1 cellular context compared by ENCODE assay signal in genomic region chr6:26532699-26533523, GRCh38.
TF ChIP-seq lines count a peak whose summit lies in the region.

No MANE protein-coding gene starts in this region.

TF ChIP-seq in K562, 482 proteins besides CTCF, POLR2A, EP300 and RAD21 (continued from another document and continues in another):
- TF ChIP-seq IRF9 (tag; IDR thresholded peaks at IDR 0.05) (no peak), VEZF1 (CRISPR knock-in tag; IDR thresholded peaks at IDR 0.05) (peak; percentile 59), FOXM1 (IDR thresholded peaks at IDR 0.05; ENCODE audit: low read depth) (peak; percentile 49), FOXM1 (CRISPR knock-in tag; IDR thresholded peaks at IDR 0.05; ENCODE audit: low read depth) (no peak), ZBTB1 (CRISPR knock-in tag; IDR thresholded peaks at IDR 0.05; ENCODE audit: borderline replicate concordance, low read depth) (peak; percentile 51; the same call in 1 of the 2 replicates), MCM5 (IDR thresholded peaks at IDR 0.05; ENCODE audit: low read depth) (no peak), POLR2G (IDR thresholded peaks at IDR 0.05; ENCODE audit: low read depth, low read length) (no peak), TSHZ1 (CRISPR knock-in tag; IDR thresholded peaks at IDR 0.05) (no peak), RFX7 (CRISPR knock-in tag; IDR thresholded peaks at IDR 0.05) (no peak), USF1 (CRISPR knock-in tag; IDR thresholded peaks at IDR 0.05) (no peak), ZNF609 (CRISPR knock-in tag; IDR thresholded peaks at IDR 0.05; ENCODE audit: borderline replicate concordance) (no peak), NFXL1 (CRISPR knock-in tag; IDR thresholded peaks at IDR 0.05) (no peak), DACH1 (IDR thresholded peaks at IDR 0.05; ENCODE audit: partially characterized antibody) (no peak), EP400 (IDR thresholded peaks at IDR 0.05) (peak; percentile 58; the same call in 1 of the 2 replicates), JUN (IDR thresholded peaks at IDR 0.05; ENCODE audit: borderline replicate concordance, low read depth, low read length) (peak; percentile 60; the same call in 1 of the 2 replicates), JUN (CRISPR knock-in tag; IDR thresholded peaks at IDR 0.05; ENCODE audit: borderline replicate concordance) (no peak), HMGXB4 (CRISPR knock-in tag; IDR thresholded peaks at IDR 0.05) (peak; percentile 98), RB1 (IDR thresholded peaks at IDR 0.05; ENCODE audit: low read depth) (peak; percentile 80), ZNF780A (CRISPR knock-in tag; IDR thresholded peaks at IDR 0.05) (no peak), ZNF143 (CRISPR knock-in tag; IDR thresholded peaks at IDR 0.05) (no peak), E2F6 (IDR thresholded peaks at IDR 0.05; ENCODE audit: borderline replicate concordance in 1 of 2, extremely low read depth in 1 of 2, insufficient read depth in 1 of 2, insufficient read length in 1 of 2, low read depth in 1 of 2, low read length in 1 of 2, poor library complexity in 1 of 2, severe bottlenecking in 1 of 2) (no peak), ARNT (IDR thresholded peaks at IDR 0.05) (peak; percentile 44 to 90; a peak in 1 of 4 replicates), ZFX (CRISPR knock-in tag; IDR thresholded peaks at IDR 0.05) (peak; percentile 55; the same call in 1 of the 2 replicates), MBD2 (IDR thresholded peaks at IDR 0.05; ENCODE audit: borderline replicate concordance, low read depth) (no peak), ZFP91 (CRISPR knock-in tag; IDR thresholded peaks at IDR 0.05) (no peak), POLR2AphosphoS2 (IDR thresholded peaks at IDR 0.05; ENCODE audit: low read length) (no peak), DDX20 (tag; IDR thresholded peaks at IDR 0.05; ENCODE audit: low read depth) (no peak), TAF7 (tag; IDR thresholded peaks at IDR 0.05) (0 out of 2 replicates have a peak, but pooled peaks have one; percentile 8), MTF1 (CRISPR knock-in tag; IDR thresholded peaks at IDR 0.05; ENCODE audit: borderline replicate concordance) (no peak), ZNF318 (IDR thresholded peaks at IDR 0.05; ENCODE audit: borderline replicate concordance in 1 of 2, low read depth in 1 of 2) (no peak), ETV5 (CRISPR knock-in tag; IDR thresholded peaks at IDR 0.05; ENCODE audit: low read depth) (no peak), SMARCB1 (IDR thresholded peaks at IDR 0.05; ENCODE audit: insufficient read length, low read depth) (no peak)
